In the genomic region with DNA sequence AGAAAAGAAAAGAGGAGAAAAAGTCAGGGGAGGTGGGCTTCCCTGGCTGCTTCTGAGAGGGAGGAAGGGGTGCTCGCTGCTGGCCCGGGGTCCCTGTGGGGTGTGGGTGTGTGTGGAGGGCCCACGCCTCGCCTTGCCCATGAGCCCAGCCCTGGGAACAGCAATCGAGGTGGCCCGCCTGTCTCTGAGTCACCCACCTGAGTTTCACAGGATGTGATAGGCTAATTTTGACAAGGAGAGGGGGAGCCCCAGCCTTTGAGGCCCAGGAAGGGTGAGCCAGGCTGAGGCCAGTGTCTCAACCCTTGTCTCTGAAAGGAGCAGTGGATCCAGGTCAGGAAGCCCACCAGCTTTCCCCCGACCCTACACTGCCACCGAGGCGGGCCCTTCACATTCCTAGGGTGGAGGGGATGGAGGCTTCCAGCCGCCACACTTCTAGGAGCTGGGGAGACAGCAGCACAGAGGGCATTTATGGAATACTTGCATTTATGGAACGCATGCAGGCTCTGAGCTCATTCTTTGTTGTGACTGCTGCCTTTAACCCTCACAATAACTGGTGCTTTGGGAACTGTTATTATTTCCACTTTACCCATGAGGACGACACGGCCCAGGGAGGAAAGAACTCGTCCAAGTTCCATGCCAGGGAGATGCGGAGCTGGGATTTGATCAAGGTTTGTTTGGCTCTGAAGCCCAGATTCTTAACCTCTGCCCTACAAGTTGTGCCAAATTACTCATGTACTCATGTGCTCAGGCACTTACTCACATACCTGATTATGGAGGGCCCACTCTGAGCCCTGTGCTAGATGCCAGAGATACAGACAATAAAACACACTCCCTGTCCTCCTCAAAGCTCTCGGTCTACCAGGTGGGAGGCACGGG, we compare ENCODE assay signal across 9 cellular contexts. TPM values are rescaled to one million over a fixed set of nuclear protein-coding genes. Genes with fewer than 3 reads are reported as not detected.
DNase-seq lines count a peak whose midpoint lies in the region; ATAC-seq and TF ChIP-seq lines count a peak whose summit lies in the region.
"Had no signal": no experiment of that assay in that cellular context is flagged by ENCODE, and none has a peak within 500 bp of the region (broad histone marks: within the 10 kb centered on the region; RNA-seq: fewer than 3 reads in every experiment).

No MANE protein-coding gene starts in this region.

- no peaks in the 10 kb centered on the region for H3K27me3 ChIP-seq in lower lobe of right lung (ENCODE audit: low read depth)
- H3K27me3 ChIP-seq in WERI-Rb-1 (ENCODE audit: insufficient read depth, low read depth, severe bottlenecking) = no peaks in the 10 kb centered on the region

- no peaks in the 10 kb centered on the region for H3K9me3 ChIP-seq in lower lobe of right lung
- H3K9me3 ChIP-seq in WERI-Rb-1 (ENCODE audit: severe bottlenecking) = no peaks in the 10 kb centered on the region

- peak; percentile 43 for DNase-seq in activated naive CD4-positive, alpha-beta T cell treated with Interleukin-2 at 50 U/mL for 16 hours
- no peak for DNase-seq in activated naive CD4-positive, alpha-beta T cell treated with anti-CD3 and anti-CD28 coated beads, Interleukin-2, amount 10 ng/mL, durations not matched to agents 7 days and 5 days
- DNase-seq in activated naive CD4-positive, alpha-beta T cell treated with anti-CD3 and anti-CD28 coated beads, Interleukin-2, amount 50 U/mL, for 16 hours = peak; percentile 20
- DNase-seq in lower lobe of right lung (no peak), type B pancreatic cell (ENCODE audit: extremely low spot score, unreplicated experiment) (no peak), Kasumi-1 (lab: John Stamatoyannopoulos, UW) (no peak), WERI-Rb-1 (no peak)
- DNase-seq: NCI-H526 treated with DMSO at 0.1 percent for 48 hours had no signal

- H3K27ac Mint-ChIP-seq in activated naive CD4-positive, alpha-beta T cell treated with anti-CD3 and anti-CD28 coated beads, Interleukin-2, amount 10 ng/mL, durations not matched to agents 7 days and 5 days = no peak overlapping the region
- peak overlapping the region; percentile 66 for H3K27ac Mint-ChIP-seq in type B pancreatic cell

- no peak overlapping the region for H3K4me3 Mint-ChIP-seq in activated naive CD4-positive, alpha-beta T cell treated with anti-CD3 and anti-CD28 coated beads, Interleukin-2, amount 10 ng/mL, durations not matched to agents 7 days and 5 days
- peak overlapping the region; percentile 20 for H3K4me3 Mint-ChIP-seq in type B pancreatic cell

- intact Hi-C loops in lower lobe of right lung (cut with DNase I) = no loop called here

- CTCF ChIA-PET in activated naive CD4-positive, alpha-beta T cell treated with anti-CD3 and anti-CD28 coated beads, Interleukin-2, amount 10 ng/mL, durations not matched to agents 7 days and 5 days (lab: Charles Lee) = no interaction called here

- H3K4me3 ChIP-seq in lower lobe of right lung = no peak overlapping the region
- H3K4me3 ChIP-seq in WERI-Rb-1 (ENCODE audit: low read depth, low read length) = no peak overlapping the region

- H3K4me1 Mint-ChIP-seq in activated naive CD4-positive, alpha-beta T cell treated with anti-CD3 and anti-CD28 coated beads, Interleukin-2, amount 10 ng/mL, durations not matched to agents 7 days and 5 days = no peaks in the 10 kb centered on the region
- H3K4me1 Mint-ChIP-seq in type B pancreatic cell (ENCODE audit: unreplicated experiment) = peaks cover 19% of the 10 kb centered on the region

- TF ChIP-seq CTCF in lower lobe of right lung (IDR thresholded peaks at IDR 0.05) = no peak
- TF ChIP-seq CTCF in type B pancreatic cell (conservative IDR thresholded peaks at IDR 0.05) = no peak
- TF ChIP-seq CTCF in WERI-Rb-1 (IDR thresholded peaks at IDR 0.05; ENCODE audit: low read depth, low read length) = no peak

- H3K36me3 ChIP-seq in lower lobe of right lung (no peaks in the 10 kb centered on the region), WERI-Rb-1 (no peaks in the 10 kb centered on the region)

- peak; percentile 90 to 96 for ATAC-seq in lower lobe of right lung
- no peak for ATAC-seq in GM18502 (IDR thresholded peaks at IDR 0.05; ENCODE audit: poor library complexity, unreplicated experiment)

- no peaks in the 10 kb centered on the region for H3K9me3 Mint-ChIP-seq in activated naive CD4-positive, alpha-beta T cell treated with anti-CD3 and anti-CD28 coated beads, Interleukin-2, amount 10 ng/mL, durations not matched to agents 7 days and 5 days
- peaks cover 4% of the 10 kb centered on the region for H3K9me3 Mint-ChIP-seq in type B pancreatic cell

- H3K27me3 Mint-ChIP-seq in activated naive CD4-positive, alpha-beta T cell treated with anti-CD3 and anti-CD28 coated beads, Interleukin-2, amount 10 ng/mL, durations not matched to agents 7 days and 5 days = peaks cover 28% of the 10 kb centered on the region
- no peaks in the 10 kb centered on the region for H3K27me3 Mint-ChIP-seq in type B pancreatic cell

- no peaks in the 10 kb centered on the region for H3K36me3 Mint-ChIP-seq in activated naive CD4-positive, alpha-beta T cell treated with anti-CD3 and anti-CD28 coated beads, Interleukin-2, amount 10 ng/mL, durations not matched to agents 7 days and 5 days
- H3K36me3 Mint-ChIP-seq in type B pancreatic cell = no peaks in the 10 kb centered on the region

- peaks cover 12% of the 10 kb centered on the region for H3K4me1 ChIP-seq in lower lobe of right lung

- no peak overlapping the region for H3K27ac ChIP-seq in lower lobe of right lung
- H3K27ac ChIP-seq in WERI-Rb-1 = no peak overlapping the region

RNA-seq across cellular contexts. Expression of gene IFNLR1, which starts 49.3 kb away (rescaled TPM):
- 11.7 TPM for total RNA-seq in lower lobe of right lung
- total RNA-seq in type B pancreatic cell (ENCODE audit: low replicate concordance) = 7.1 and 19.9 TPM in 2 replicates

Comparison
In these comparisons a context has a peak if more than half of its experiments do, and no peak if none do; other contexts are left out.
1. DNase-seq: peak in activated naive CD4-positive, alpha-beta T cell treated with Interleukin-2 at 50 U/mL for 16 hours (single experiment) and activated naive CD4-positive, alpha-beta T cell treated with anti-CD3 and anti-CD28 coated beads, Interleukin-2, amount 50 U/mL, for 16 hours (single experiment); none in activated naive CD4-positive, alpha-beta T cell treated with anti-CD3 and anti-CD28 coated beads, Interleukin-2, amount 10 ng/mL, durations not matched to agents 7 days and 5 days (single experiment), lower lobe of right lung (single experiment), type B pancreatic cell (single experiment), Kasumi-1 (0 of 2) and WERI-Rb-1 (single experiment).